In the genomic region with DNA sequence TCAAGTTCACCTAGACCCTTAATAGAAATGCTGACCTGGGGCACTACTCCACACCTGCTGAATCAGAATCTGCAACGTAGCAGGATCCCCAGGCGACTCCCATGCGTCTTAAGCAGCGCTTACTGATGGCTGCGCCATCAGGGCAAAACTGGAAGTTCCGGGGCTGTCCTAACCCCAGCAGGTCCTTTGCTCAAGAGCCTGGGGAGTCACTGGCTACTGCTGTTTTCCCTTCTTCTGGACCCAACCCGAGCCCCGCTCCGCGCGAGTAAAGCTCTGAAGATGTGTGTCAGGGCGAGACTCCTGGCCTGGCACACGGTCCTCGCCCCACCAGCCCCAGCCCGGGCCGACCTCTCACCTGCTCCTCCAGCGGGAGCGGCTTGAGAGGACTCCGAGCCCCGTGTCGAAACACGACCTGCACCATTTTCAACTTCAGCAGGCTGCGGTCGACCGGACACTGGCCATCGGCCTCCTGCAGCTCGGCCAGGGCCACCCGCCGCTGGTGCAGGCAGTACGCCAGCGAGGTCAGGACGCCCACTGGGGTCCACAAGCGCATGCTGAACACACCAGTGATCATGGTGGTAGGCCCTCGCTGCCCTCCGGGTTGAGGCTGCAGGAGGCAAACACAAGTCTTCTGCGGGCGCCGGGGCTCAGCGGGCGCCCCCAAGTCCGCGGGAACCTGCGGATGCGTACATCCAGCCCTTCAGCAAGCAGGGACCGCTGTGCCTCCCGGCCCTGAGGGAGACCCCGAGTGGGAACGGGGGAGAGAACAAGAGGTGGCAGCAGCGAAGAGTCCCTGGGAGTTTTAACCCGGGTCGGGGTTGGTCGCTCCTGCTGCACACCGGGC, we compare ENCODE assay signal across 2 cellular contexts.
TF ChIP-seq lines count a peak whose summit lies in the region.

No MANE protein-coding gene starts in this region.

TF ChIP-seq in IMR-90, 13 proteins besides CTCF, POLR2A, EP300 and RAD21:
- TF ChIP-seq RCOR1 (IDR thresholded peaks at IDR 0.05; ENCODE audit: insufficient replicate concordance, low read length) = no peak
- no peak for TF ChIP-seq CHD1 (IDR thresholded peaks at IDR 0.05; ENCODE audit: low read depth, low read length)
- TF ChIP-seq MAFK (IDR thresholded peaks at IDR 0.05; ENCODE audit: low read depth, low read length) = peak; percentile 17; the same call in 1 of the 2 replicates
- TF ChIP-seq MXI1 (IDR thresholded peaks at IDR 0.05; ENCODE audit: borderline replicate concordance, low read depth, low read length) = no peak

TF ChIP-seq in K562, 482 proteins besides CTCF, POLR2A, EP300 and RAD21:
- TF ChIP-seq MBD2 (IDR thresholded peaks at IDR 0.05; ENCODE audit: borderline replicate concordance, low read depth) (0 out of 2 replicates have a peak, but pooled peaks have one; percentile 4), PCBP1 (IDR thresholded peaks at IDR 0.05; ENCODE audit: low read depth, low read length, poor library complexity, severe bottlenecking) (peak; percentile 51), MAFG (tag; conservative IDR thresholded peaks at IDR 0.05) (peak; percentile 15; the same call in 1 of the 2 replicates), OTX1 (CRISPR knock-in tag; IDR thresholded peaks at IDR 0.05) (no peak)
- TF ChIP-seq, protein P1, sequence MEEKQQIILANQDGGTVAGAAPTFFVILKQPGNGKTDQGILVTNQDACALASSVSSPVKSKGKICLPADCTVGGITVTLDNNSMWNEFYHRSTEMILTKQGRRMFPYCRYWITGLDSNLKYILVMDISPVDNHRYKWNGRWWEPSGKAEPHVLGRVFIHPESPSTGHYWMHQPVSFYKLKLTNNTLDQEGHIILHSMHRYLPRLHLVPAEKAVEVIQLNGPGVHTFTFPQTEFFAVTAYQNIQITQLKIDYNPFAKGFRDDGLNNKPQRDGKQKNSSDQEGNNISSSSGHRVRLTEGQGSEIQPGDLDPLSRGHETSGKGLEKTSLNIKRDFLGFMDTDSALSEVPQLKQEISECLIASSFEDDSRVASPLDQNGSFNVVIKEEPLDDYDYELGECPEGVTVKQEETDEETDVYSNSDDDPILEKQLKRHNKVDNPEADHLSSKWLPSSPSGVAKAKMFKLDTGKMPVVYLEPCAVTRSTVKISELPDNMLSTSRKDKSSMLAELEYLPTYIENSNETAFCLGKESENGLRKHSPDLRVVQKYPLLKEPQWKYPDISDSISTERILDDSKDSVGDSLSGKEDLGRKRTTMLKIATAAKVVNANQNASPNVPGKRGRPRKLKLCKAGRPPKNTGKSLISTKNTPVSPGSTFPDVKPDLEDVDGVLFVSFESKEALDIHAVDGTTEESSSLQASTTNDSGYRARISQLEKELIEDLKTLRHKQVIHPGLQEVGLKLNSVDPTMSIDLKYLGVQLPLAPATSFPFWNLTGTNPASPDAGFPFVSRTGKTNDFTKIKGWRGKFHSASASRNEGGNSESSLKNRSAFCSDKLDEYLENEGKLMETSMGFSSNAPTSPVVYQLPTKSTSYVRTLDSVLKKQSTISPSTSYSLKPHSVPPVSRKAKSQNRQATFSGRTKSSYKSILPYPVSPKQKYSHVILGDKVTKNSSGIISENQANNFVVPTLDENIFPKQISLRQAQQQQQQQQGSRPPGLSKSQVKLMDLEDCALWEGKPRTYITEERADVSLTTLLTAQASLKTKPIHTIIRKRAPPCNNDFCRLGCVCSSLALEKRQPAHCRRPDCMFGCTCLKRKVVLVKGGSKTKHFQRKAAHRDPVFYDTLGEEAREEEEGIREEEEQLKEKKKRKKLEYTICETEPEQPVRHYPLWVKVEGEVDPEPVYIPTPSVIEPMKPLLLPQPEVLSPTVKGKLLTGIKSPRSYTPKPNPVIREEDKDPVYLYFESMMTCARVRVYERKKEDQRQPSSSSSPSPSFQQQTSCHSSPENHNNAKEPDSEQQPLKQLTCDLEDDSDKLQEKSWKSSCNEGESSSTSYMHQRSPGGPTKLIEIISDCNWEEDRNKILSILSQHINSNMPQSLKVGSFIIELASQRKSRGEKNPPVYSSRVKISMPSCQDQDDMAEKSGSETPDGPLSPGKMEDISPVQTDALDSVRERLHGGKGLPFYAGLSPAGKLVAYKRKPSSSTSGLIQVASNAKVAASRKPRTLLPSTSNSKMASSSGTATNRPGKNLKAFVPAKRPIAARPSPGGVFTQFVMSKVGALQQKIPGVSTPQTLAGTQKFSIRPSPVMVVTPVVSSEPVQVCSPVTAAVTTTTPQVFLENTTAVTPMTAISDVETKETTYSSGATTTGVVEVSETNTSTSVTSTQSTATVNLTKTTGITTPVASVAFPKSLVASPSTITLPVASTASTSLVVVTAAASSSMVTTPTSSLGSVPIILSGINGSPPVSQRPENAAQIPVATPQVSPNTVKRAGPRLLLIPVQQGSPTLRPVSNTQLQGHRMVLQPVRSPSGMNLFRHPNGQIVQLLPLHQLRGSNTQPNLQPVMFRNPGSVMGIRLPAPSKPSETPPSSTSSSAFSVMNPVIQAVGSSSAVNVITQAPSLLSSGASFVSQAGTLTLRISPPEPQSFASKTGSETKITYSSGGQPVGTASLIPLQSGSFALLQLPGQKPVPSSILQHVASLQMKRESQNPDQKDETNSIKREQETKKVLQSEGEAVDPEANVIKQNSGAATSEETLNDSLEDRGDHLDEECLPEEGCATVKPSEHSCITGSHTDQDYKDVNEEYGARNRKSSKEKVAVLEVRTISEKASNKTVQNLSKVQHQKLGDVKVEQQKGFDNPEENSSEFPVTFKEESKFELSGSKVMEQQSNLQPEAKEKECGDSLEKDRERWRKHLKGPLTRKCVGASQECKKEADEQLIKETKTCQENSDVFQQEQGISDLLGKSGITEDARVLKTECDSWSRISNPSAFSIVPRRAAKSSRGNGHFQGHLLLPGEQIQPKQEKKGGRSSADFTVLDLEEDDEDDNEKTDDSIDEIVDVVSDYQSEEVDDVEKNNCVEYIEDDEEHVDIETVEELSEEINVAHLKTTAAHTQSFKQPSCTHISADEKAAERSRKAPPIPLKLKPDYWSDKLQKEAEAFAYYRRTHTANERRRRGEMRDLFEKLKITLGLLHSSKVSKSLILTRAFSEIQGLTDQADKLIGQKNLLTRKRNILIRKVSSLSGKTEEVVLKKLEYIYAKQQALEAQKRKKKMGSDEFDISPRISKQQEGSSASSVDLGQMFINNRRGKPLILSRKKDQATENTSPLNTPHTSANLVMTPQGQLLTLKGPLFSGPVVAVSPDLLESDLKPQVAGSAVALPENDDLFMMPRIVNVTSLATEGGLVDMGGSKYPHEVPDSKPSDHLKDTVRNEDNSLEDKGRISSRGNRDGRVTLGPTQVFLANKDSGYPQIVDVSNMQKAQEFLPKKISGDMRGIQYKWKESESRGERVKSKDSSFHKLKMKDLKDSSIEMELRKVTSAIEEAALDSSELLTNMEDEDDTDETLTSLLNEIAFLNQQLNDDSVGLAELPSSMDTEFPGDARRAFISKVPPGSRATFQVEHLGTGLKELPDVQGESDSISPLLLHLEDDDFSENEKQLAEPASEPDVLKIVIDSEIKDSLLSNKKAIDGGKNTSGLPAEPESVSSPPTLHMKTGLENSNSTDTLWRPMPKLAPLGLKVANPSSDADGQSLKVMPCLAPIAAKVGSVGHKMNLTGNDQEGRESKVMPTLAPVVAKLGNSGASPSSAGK (IDR thresholded peaks at IDR 0.05) = 0 out of 2 replicates have a peak, but pooled peaks have one; percentile 23
